14 cellular contexts compared by ENCODE assay signal in the genomic region with DNA sequence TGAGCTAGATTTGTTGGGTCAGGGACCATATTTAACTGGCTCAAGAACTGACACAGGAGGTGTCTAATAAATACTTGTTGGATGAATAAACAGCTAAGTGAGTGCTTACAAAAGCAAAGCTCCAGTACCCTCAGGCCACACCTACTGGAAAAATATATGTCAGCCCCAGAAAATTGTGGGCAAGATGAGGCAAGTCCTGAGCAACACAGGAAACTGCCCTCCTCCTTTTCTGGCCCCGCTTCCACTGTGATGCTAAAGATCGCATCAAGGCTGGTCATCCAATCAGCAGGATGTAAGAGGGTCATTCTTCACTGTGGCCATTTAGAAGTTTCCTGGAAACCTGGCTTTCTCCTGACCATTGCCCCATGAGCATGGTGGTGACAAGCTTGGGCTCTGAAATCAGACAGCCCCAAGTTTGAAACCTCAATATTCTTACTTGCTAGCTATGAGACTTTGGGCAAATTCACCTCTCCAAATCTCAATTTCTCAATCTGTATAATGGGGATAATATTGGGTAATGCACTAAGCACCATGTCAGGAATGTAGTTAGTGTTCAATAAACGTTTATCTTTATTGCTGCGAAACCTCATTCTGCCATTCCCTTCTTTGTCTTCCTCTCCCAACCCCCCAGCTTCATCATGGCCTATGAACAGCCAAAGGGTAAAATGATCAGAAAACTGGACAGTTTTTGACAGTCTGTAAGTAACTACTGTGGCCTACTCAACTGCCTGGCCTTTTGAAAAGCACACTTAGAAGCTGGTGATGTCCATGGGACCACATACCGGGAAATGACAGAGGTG.
DNase-seq lines count a peak whose midpoint lies in the region; ATAC-seq and TF ChIP-seq lines count a peak whose summit lies in the region.
"Had no signal": no experiment of that assay in that cellular context is flagged by ENCODE, and none has a peak within 500 bp of the region (broad histone marks: within the 10 kb centered on the region; RNA-seq: fewer than 3 reads in every experiment).

No MANE protein-coding gene starts in this region.

- H3K4me3 ChIP-seq in epithelial cell of esophagus (ENCODE audit: low read length) = no peak overlapping the region
- H3K4me3 ChIP-seq: body of pancreas, stomach had no signal

- H3K4me3 Mint-ChIP-seq in endothelial cell (ENCODE audit: unreplicated experiment) = no peak overlapping the region

- H3K27me3 Mint-ChIP-seq in endothelial cell (ENCODE audit: unreplicated experiment) = no peaks in the 10 kb centered on the region

- peaks cover 0 to 11% of the 10 kb centered on the region in 2 donors for H3K36me3 Mint-ChIP-seq in activated naive CD4-positive, alpha-beta T cell treated with anti-CD3 and anti-CD28 coated beads, Interleukin-2, amount 50 U/mL, for 72 hours
- H3K36me3 Mint-ChIP-seq in endothelial cell (ENCODE audit: low read depth, unreplicated experiment) = peaks cover 8% of the 10 kb centered on the region

- H3K4me1 Mint-ChIP-seq in endothelial cell (ENCODE audit: unreplicated experiment) = no peaks in the 10 kb centered on the region

- TF ChIP-seq CTCF in epithelial cell of esophagus (IDR thresholded peaks at IDR 0.05; ENCODE audit: insufficient read depth, low read depth, low read length, missing control alignments) = no peak
- TF ChIP-seq CTCF in endothelial cell (IDR thresholded peaks at IDR 0.05; ENCODE audit: unreplicated experiment) = no peak

- peaks cover 0 to 10% of the 10 kb centered on the region in 2 donors for H3K9me3 Mint-ChIP-seq in activated naive CD4-positive, alpha-beta T cell treated with anti-CD3 and anti-CD28 coated beads, Interleukin-2, amount 50 U/mL, for 72 hours
- no peaks in the 10 kb centered on the region for H3K9me3 Mint-ChIP-seq in endothelial cell (ENCODE audit: unreplicated experiment)

- DNase-seq in activated naive CD4-positive, alpha-beta T cell treated with anti-CD3 and anti-CD28 coated beads, Interleukin-2, amount 50 U/mL, for 72 hours (ENCODE audit: low spot score in 2 of 2) = no peak
- DNase-seq in activated naive CD4-positive, alpha-beta T cell treated with anti-CD3 and anti-CD28 coated beads, Interleukin-2, amount 50 U/mL, for 16 hours = no peak
- DNase-seq in NOMO-1 treated with dmso at 0.1 percent for 144 hours (lab: John Stamatoyannopoulos, UW; ENCODE audit: unreplicated experiment) = peak; percentile 62
- peak; percentile 97 for DNase-seq in epithelial cell of esophagus (ENCODE audit: low read depth)
- DNase-seq in stimulated activated naive CD8-positive, alpha-beta T cell treated with anti-CD3 and anti-CD28 coated beads, Interleukin-15, Interleukin-2, amounts not matched to agents 100 U/mL and 50 U/mL, for 24 hours = peak; percentile 27
- no peak for DNase-seq in endothelial cell (ENCODE audit: low spot score)
- DNase-seq: activated T-cell treated with anti-CD3 and anti-CD28 coated beads for 4 hours; body of pancreas; KBM-7; SHP77; stimulated activated CD4-positive, alpha-beta T cell treated with anti-CD3 and anti-CD28 coated beads, Interleukin-4, amount 100 ng/mL, for 4 hours; stomach had no signal

- peak; percentile 41 to 83 for ATAC-seq in activated naive CD4-positive, alpha-beta T cell treated with anti-CD3 and anti-CD28 coated beads, Interleukin-2, amount 50 U/mL, for 72 hours
- ATAC-seq in stimulated activated naive CD8-positive, alpha-beta T cell treated with anti-CD3 and anti-CD28 coated beads, Interleukin-15, Interleukin-2, amounts not matched to agents 100 U/mL and 50 U/mL, for 24 hours = peak; percentile 77
- ATAC-seq in GM21367 (IDR thresholded peaks at IDR 0.05; ENCODE audit: unreplicated experiment) = no peak
- no peak for ATAC-seq in HG03045 (IDR thresholded peaks at IDR 0.05; ENCODE audit: unreplicated experiment)
- ATAC-seq: body of pancreas had no signal

- H3K27ac Mint-ChIP-seq in activated naive CD4-positive, alpha-beta T cell treated with anti-CD3 and anti-CD28 coated beads, Interleukin-2, amount 50 U/mL, for 72 hours = peak overlapping the region in 1 of 2 donors; percentile 9
- H3K27ac Mint-ChIP-seq in endothelial cell (ENCODE audit: unreplicated experiment) = no peak overlapping the region

Comparison
In these comparisons a context has a peak if more than half of its experiments do, and no peak if none do; other contexts are left out.
1. ATAC-seq: peak in activated naive CD4-positive, alpha-beta T cell treated with anti-CD3 and anti-CD28 coated beads, Interleukin-2, amount 50 U/mL, for 72 hours (2 of 2) and stimulated activated naive CD8-positive, alpha-beta T cell treated with anti-CD3 and anti-CD28 coated beads, Interleukin-15, Interleukin-2, amounts not matched to agents 100 U/mL and 50 U/mL, for 24 hours (single experiment); none in GM21367 (single experiment) and HG03045 (single experiment).
2. DNase-seq: peak in NOMO-1 treated with dmso at 0.1 percent for 144 hours (single experiment), epithelial cell of esophagus (single experiment) and stimulated activated naive CD8-positive, alpha-beta T cell treated with anti-CD3 and anti-CD28 coated beads, Interleukin-15, Interleukin-2, amounts not matched to agents 100 U/mL and 50 U/mL, for 24 hours (single experiment); none in activated naive CD4-positive, alpha-beta T cell treated with anti-CD3 and anti-CD28 coated beads, Interleukin-2, amount 50 U/mL, for 72 hours (0 of 2), activated naive CD4-positive, alpha-beta T cell treated with anti-CD3 and anti-CD28 coated beads, Interleukin-2, amount 50 U/mL, for 16 hours (single experiment) and endothelial cell (single experiment).